Comparison of ENCODE assay signal across 22 cellular contexts in genomic region chr6:129390900-129391299, GRCh38.
"Had no signal": no experiment of that assay in that cellular context is flagged by ENCODE, and none has a peak within 500 bp of the region (broad histone marks: within the 10 kb centered on the region; RNA-seq: fewer than 3 reads in every experiment).

No MANE protein-coding gene starts in this region.

- FAIRE-seq: astrocyte had no signal

- H3K4me3 ChIP-seq: Peyer's patch had no signal

- H3K27me3 ChIP-seq: Peyer's patch had no signal

- H3K27ac ChIP-seq: Peyer's patch, RWPE1 had no signal

- H3K4me1 ChIP-seq: Peyer's patch had no signal

- ATAC-seq: activated CD8-positive, alpha-beta T cell treated with anti-CD3 and anti-CD28 coated beads, Interleukin-2, amount 10 ng/mL, durations not matched to agents 7 days and 5 days; WTC11 had no signal

- DNase-seq: activated CD4-positive, alpha-beta T cell treated with anti-CD3 and anti-CD28 coated beads for 48 hours; activated CD4-positive, alpha-beta T cell treated with anti-CD3 and anti-CD28 coated beads, Interleukin-2, amount 50 U/mL, for 4 hours; activated CD4-positive, CD25-positive, alpha-beta regulatory T cell treated with anti-CD3 and anti-CD28 coated beads, Interleukin-2, amount 50 U/mL, for 72 hours; activated CD8-positive, alpha-beta memory T cell treated with anti-CD3 and anti-CD28 coated beads, Interleukin-2, amount 50 U/mL, for 48 hours; activated CD8-positive, alpha-beta T cell treated with anti-CD3 and anti-CD28 coated beads, Interleukin-2, amount 10 ng/mL, durations not matched to agents 7 days and 5 days; activated naive CD4-positive, alpha-beta T cell; activated T-cell treated with anti-CD3 and anti-CD28 coated beads, Interleukin-2, amount 50 U/mL, for 1 hour; amniotic stem cell; cerebellar nuclear complex; Kasumi-1; KBM-7; NCI-H1105 treated with DMSO at 0.1 percent for 48 hours; NCI-H1436 treated with DMSO at 0.1 percent for 48 hours; NCI-H187; NCI-H510A treated with DMSO at 0.1 percent for 48 hours; NCI-H774; NK-92 treated with Interleukin-12 subunit alpha and Interleukin-12 subunit beta, amount 100 ng/mL, for 24 hours; Peyer's patch; SHP77 treated with DMSO at 0.1 percent for 48 hours had no signal
